23 cellular contexts compared by ENCODE assay signal in genomic region chr3:196654691-196655090, GRCh38. TPM values are rescaled to one million over a fixed set of nuclear protein-coding genes. Genes with fewer than 3 reads are reported as not detected.
DNase-seq lines count a peak whose midpoint lies in the region; ATAC-seq and TF ChIP-seq lines count a peak whose summit lies in the region.
"Had no signal": no experiment of that assay in that cellular context is flagged by ENCODE, and none has a peak within 500 bp of the region (broad histone marks: within the 10 kb centered on the region; RNA-seq: fewer than 3 reads in every experiment).

No MANE protein-coding gene starts in this region.

- H3K27ac ChIP-seq in breast epithelium (no peak overlapping the region), upper lobe of right lung (no peak overlapping the region)
- H3K27ac ChIP-seq: dorsolateral prefrontal cortex, neural progenitor cell, tibial nerve had no signal

- H3K9me3 ChIP-seq in breast epithelium: no peaks in the 10 kb centered on the region
- no peaks in the 10 kb centered on the region for H3K9me3 ChIP-seq in upper lobe of right lung
- H3K9me3 ChIP-seq: MG63, tibial nerve had no signal

- no peak overlapping the region for H3K4me3 ChIP-seq in breast epithelium
- no peak overlapping the region for H3K4me3 ChIP-seq in upper lobe of right lung
- H3K4me3 ChIP-seq: dorsolateral prefrontal cortex, GM23338, MG63, neural progenitor cell, tibial nerve had no signal

- H3K27ac Mint-ChIP-seq in MCF 10A (ENCODE audit: low read depth, unreplicated experiment): peak overlapping the region; percentile 54
- no peak overlapping the region for H3K27ac Mint-ChIP-seq in chondrocyte (ENCODE audit: unreplicated experiment)
- H3K27ac Mint-ChIP-seq: activated CD4-positive, alpha-beta memory T cell treated with anti-CD3 and anti-CD28 coated beads for 36 hours; activated naive CD8-positive, alpha-beta T cell; brain; CD8-positive, alpha-beta T cell; GM23338 had no signal

- H3K36me3 Mint-ChIP-seq in MCF 10A (ENCODE audit: insufficient read depth, unreplicated experiment): no peaks in the 10 kb centered on the region
- no peaks in the 10 kb centered on the region for H3K36me3 Mint-ChIP-seq in chondrocyte (ENCODE audit: low read depth)
- H3K36me3 Mint-ChIP-seq: activated naive CD8-positive, alpha-beta T cell; brain; neural progenitor cell had no signal

- H3K4me1 ChIP-seq in breast epithelium (no peaks in the 10 kb centered on the region), upper lobe of right lung (peaks cover 31% of the 10 kb centered on the region)

- no peaks in the 10 kb centered on the region for H3K27me3 ChIP-seq in breast epithelium
- H3K27me3 ChIP-seq in upper lobe of right lung: no peaks in the 10 kb centered on the region
- H3K27me3 ChIP-seq: dorsolateral prefrontal cortex, MG63, neural progenitor cell, tibial nerve had no signal

- H3K36me3 ChIP-seq in breast epithelium: no peaks in the 10 kb centered on the region
- peaks cover 49% of the 10 kb centered on the region for H3K36me3 ChIP-seq in upper lobe of right lung
- H3K36me3 ChIP-seq: MG63, neural progenitor cell had no signal

- H3K9me3 Mint-ChIP-seq in MCF 10A (ENCODE audit: unreplicated experiment): no peaks in the 10 kb centered on the region
- H3K9me3 Mint-ChIP-seq in chondrocyte (ENCODE audit: low read depth): no peaks in the 10 kb centered on the region
- H3K9me3 Mint-ChIP-seq: activated CD4-positive, alpha-beta memory T cell treated with anti-CD3 and anti-CD28 coated beads for 36 hours; brain; CD8-positive, alpha-beta T cell; GM23338; neural progenitor cell had no signal

- ATAC-seq in upper lobe of right lung (no peak), GM18907 (IDR thresholded peaks at IDR 0.05; ENCODE audit: unreplicated experiment) (no peak), GM19463 (IDR thresholded peaks at IDR 0.05; ENCODE audit: unreplicated experiment) (no peak)
- ATAC-seq: CD8-positive, alpha-beta T cell; GM23338; HepG2 had no signal

- CTCF ChIA-PET in MCF 10A (lab: Yijun Ruan, JAX): interaction anchor here (0.6 to 2.0 kb wide), 3 partner anchors 12 to 46 kb away, joined by 3 to 6 read pairs (median 4); no protein-coding TSS in a partner anchor

- DNase-seq in MCF 10A (ENCODE audit: unreplicated experiment): peak; percentile 48
- DNase-seq in breast epithelium (ENCODE audit: low spot score in 2 of 2): no peak
- peak; percentile 4 for DNase-seq in chondrocyte (ENCODE audit: low spot score)
- DNase-seq in kidney glomerular epithelial cell (lab: John Stamatoyannopoulos, UW): peak; percentile 75
- peak; percentile 30 for DNase-seq in upper lobe of right lung
- no peak for DNase-seq in hippocampal formation (lab: John Stamatoyannopoulos, UW)
- DNase-seq: activated CD4-positive, alpha-beta memory T cell treated with anti-CD3 and anti-CD28 coated beads for 36 hours; activated T-cell treated with anti-CD3 and anti-CD28 coated beads, Interleukin-2, amount 50 U/mL, for 48 hours; CD8-positive, alpha-beta T cell; DMS79; MG63; NCI-H1694; retina; stimulated activated naive CD4-positive, alpha-beta T cell treated with Interleukin-2 at 50 U/mL for 16 hours had no signal

- no peak for TF ChIP-seq POLR2A in breast epithelium (IDR thresholded peaks at IDR 0.05)

- intact Hi-C loops in MCF 10A (cut with micrococcal nuclease): no loop called here
- intact Hi-C loops in breast epithelium (cut with DNase I; ENCODE audit: low total_unique reads): no loop called here
- intact Hi-C loops in upper lobe of right lung (cut with DNase I): no loop called here

- TF ChIP-seq CTCF in MCF 10A (IDR thresholded peaks at IDR 0.05; ENCODE audit: unreplicated experiment) (no peak), breast epithelium (IDR thresholded peaks at IDR 0.05) (no peak), chondrocyte (IDR thresholded peaks at IDR 0.05) (no peak), upper lobe of right lung (IDR thresholded peaks at IDR 0.05) (no peak)

- H3K4me1 Mint-ChIP-seq in MCF 10A (ENCODE audit: insufficient read depth, unreplicated experiment): peaks cover 21% of the 10 kb centered on the region
- H3K4me1 Mint-ChIP-seq in chondrocyte (ENCODE audit: low read depth): peaks cover 16% of the 10 kb centered on the region
- H3K4me1 Mint-ChIP-seq: brain had no signal

- H3K27me3 Mint-ChIP-seq in MCF 10A (ENCODE audit: insufficient read depth, unreplicated experiment) (no peaks in the 10 kb centered on the region), chondrocyte (ENCODE audit: low read depth) (peaks cover 3% of the 10 kb centered on the region)
- H3K27me3 Mint-ChIP-seq: activated CD4-positive, alpha-beta memory T cell treated with anti-CD3 and anti-CD28 coated beads for 36 hours; activated naive CD8-positive, alpha-beta T cell had no signal

- H3K4me3 Mint-ChIP-seq in MCF 10A (ENCODE audit: unreplicated experiment) (no peak overlapping the region), chondrocyte (ENCODE audit: unreplicated experiment) (no peak overlapping the region)
- H3K4me3 Mint-ChIP-seq: activated CD4-positive, alpha-beta memory T cell treated with anti-CD3 and anti-CD28 coated beads for 36 hours; activated naive CD8-positive, alpha-beta T cell; brain; CD8-positive, alpha-beta T cell; GM23338; neural progenitor cell had no signal

- BruUV-seq in MCF 10A (replicated peaks; lab: Mats Ljungman, UMichigan): no TSS peak

- POLR2A ChIA-PET in MCF 10A (lab: Yijun Ruan, JAX): no interaction called here

RNA-seq across cellular contexts. Expression of gene NRROS, which starts 15.2 kb away (rescaled TPM):
- total RNA-seq in MCF 10A (2022): not detected in 2 replicates
- 10 to 100 TPM in 1 of 3 donors, 1 to 10 TPM in 2; 3.2 to 13.9 (median 4.3) TPM for total RNA-seq in breast epithelium
- total RNA-seq in chondrocyte: 0.38 to 0.50 TPM in 2 of 3 replicates, not detected in the other
- 19.5 TPM for total RNA-seq in upper lobe of right lung
- total RNA-seq: HepG2 had no signal

RNA-seq across cellular contexts. Expression of gene CEP19, which starts 57.4 kb away (rescaled TPM):
- 1.8 and 3.2 TPM in 2 replicates for total RNA-seq in MCF 10A (2022)
- 1 to 10 TPM; 2.1 to 2.6 (median 2.5) TPM for total RNA-seq in breast epithelium
- total RNA-seq in chondrocyte: 2.1 to 2.8 TPM (median 2.5 TPM) in 3 replicates
- 1.6 TPM for total RNA-seq in upper lobe of right lung

RNA-seq across cellular contexts. Expression of gene PIGX, which starts 57.5 kb away (rescaled TPM):
- total RNA-seq in MCF 10A (2022): 20.8 and 23.2 TPM in 2 replicates
- 10 to 100 TPM; 22.5 to 34.4 (median 28.2) TPM for total RNA-seq in breast epithelium
- total RNA-seq in chondrocyte: 27.2 to 31.2 TPM (median 30.8 TPM) in 3 replicates
- 17.4 TPM for total RNA-seq in upper lobe of right lung

Comparison
In these comparisons a context has a peak if more than half of its experiments do, and no peak if none do; other contexts are left out.
1. DNase-seq: peak in MCF 10A (single experiment), chondrocyte (single experiment), kidney glomerular epithelial cell (single experiment) and upper lobe of right lung (single experiment); none in breast epithelium (0 of 2) and hippocampal formation (0 of 2).